ENCODE assay signal across 1 cellular context in the genomic region with DNA sequence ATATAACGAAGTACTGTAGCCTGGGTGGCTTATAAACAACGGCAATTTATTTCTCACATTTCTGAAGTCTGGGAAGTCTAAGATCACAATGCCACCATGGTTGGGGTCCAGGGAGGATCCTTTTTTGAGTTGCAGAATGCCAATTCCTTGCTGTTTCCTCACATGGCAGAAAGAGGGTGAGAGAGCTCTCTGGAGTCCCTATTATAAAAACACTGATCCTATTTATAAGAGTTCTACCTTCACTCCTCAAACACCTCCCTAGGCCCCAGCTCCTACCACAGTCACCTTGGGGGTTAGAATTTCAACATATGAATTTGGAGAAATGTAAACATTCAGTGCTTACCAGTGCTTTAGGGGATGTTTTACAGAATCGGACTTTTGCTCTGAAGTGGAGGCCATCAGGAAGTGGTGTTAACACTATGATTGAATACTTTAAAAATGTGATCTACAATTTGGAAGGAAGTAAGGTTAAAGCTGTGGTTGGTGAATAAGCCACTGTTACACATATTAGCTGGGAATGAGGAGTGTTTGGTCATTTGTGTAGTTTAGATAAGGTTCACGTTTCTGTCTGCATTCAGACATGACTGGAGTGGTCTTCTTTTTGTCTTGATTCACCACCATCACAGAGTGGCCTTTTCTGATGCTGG.
TF ChIP-seq lines count a peak whose summit lies in the region.

No MANE protein-coding gene starts in this region.

TF ChIP-seq in HepG2, 621 proteins besides CTCF, POLR2A, EP300 and RAD21 (continued from another document and continues in another):
- TF ChIP-seq, protein P1, sequence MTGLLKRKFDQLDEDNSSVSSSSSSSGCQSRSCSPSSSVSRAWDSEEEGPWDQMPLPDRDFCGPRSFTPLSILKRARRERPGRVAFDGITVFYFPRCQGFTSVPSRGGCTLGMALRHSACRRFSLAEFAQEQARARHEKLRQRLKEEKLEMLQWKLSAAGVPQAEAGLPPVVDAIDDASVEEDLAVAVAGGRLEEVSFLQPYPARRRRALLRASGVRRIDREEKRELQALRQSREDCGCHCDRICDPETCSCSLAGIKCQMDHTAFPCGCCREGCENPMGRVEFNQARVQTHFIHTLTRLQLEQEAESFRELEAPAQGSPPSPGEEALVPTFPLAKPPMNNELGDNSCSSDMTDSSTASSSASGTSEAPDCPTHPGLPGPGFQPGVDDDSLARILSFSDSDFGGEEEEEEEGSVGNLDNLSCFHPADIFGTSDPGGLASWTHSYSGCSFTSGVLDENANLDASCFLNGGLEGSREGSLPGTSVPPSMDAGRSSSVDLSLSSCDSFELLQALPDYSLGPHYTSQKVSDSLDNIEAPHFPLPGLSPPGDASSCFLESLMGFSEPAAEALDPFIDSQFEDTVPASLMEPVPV (CRISPR knock-in tag; IDR thresholded peaks at IDR 0.05): peak; percentile 61; the same call in 1 of the 2 replicates
- TF ChIP-seq PATZ1 (CRISPR knock-in tag; IDR thresholded peaks at IDR 0.05) (peak; percentile 80), KDM1A (CRISPR knock-in tag; IDR thresholded peaks at IDR 0.05) (no peak), THAP11 (CRISPR knock-in tag; IDR thresholded peaks at IDR 0.05) (0 out of 2 replicates have a peak, but pooled peaks have one; percentile 31), PITX1 (CRISPR knock-in tag; IDR thresholded peaks at IDR 0.05) (peak; percentile 76), ZNF331 (CRISPR knock-in tag; IDR thresholded peaks at IDR 0.05) (0 out of 2 replicates have a peak, but pooled peaks have one; percentile 12), FOXP1 (IDR thresholded peaks at IDR 0.05) (no peak), FOXP1 (CRISPR knock-in tag; IDR thresholded peaks at IDR 0.05) (peak; percentile 83), POGZ (CRISPR knock-in tag; IDR thresholded peaks at IDR 0.05) (peak; percentile 73; the same call in 1 of the 2 replicates), ZNF629 (CRISPR knock-in tag; conservative IDR thresholded peaks at IDR 0.05) (no peak; the same call in 1 of the 2 replicates), HDAC2 (CRISPR knock-in tag; IDR thresholded peaks at IDR 0.05) (peak; percentile 86), ZSCAN20 (CRISPR knock-in tag; IDR thresholded peaks at IDR 0.05; ENCODE audit: borderline replicate concordance) (peak; percentile 71; the same call in 1 of the 2 replicates), MAFF (IDR thresholded peaks at IDR 0.05; ENCODE audit: low read depth, low read length) (no peak), ZNF318 (CRISPR knock-in tag; IDR thresholded peaks at IDR 0.05) (no peak), ELF3 (CRISPR knock-in tag; IDR thresholded peaks at IDR 0.05) (peak; percentile 96), SAP130 (CRISPR knock-in tag; IDR thresholded peaks at IDR 0.05; ENCODE audit: low read depth) (peak; percentile 75), TEF (CRISPR knock-in tag; IDR thresholded peaks at IDR 0.05) (0 out of 2 replicates have a peak, but pooled peaks have one; percentile 26), XRCC5 (optimal IDR thresholded peaks at IDR 0.05; ENCODE audit: low read length) (peak; percentile 53)
- TF ChIP-seq, protein P2, sequence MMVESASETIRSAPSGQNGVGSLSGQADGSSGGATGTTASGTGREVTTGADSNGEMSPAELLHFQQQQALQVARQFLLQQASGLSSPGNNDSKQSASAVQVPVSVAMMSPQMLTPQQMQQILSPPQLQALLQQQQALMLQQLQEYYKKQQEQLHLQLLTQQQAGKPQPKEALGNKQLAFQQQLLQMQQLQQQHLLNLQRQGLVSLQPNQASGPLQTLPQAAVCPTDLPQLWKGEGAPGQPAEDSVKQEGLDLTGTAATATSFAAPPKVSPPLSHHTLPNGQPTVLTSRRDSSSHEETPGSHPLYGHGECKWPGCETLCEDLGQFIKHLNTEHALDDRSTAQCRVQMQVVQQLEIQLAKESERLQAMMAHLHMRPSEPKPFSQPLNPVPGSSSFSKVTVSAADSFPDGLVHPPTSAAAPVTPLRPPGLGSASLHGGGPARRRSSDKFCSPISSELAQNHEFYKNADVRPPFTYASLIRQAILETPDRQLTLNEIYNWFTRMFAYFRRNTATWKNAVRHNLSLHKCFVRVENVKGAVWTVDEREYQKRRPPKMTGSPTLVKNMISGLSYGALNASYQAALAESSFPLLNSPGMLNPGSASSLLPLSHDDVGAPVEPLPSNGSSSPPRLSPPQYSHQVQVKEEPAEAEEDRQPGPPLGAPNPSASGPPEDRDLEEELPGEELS (CRISPR knock-in tag; IDR thresholded peaks at IDR 0.05): peak; percentile 94
- TF ChIP-seq, protein P3, sequence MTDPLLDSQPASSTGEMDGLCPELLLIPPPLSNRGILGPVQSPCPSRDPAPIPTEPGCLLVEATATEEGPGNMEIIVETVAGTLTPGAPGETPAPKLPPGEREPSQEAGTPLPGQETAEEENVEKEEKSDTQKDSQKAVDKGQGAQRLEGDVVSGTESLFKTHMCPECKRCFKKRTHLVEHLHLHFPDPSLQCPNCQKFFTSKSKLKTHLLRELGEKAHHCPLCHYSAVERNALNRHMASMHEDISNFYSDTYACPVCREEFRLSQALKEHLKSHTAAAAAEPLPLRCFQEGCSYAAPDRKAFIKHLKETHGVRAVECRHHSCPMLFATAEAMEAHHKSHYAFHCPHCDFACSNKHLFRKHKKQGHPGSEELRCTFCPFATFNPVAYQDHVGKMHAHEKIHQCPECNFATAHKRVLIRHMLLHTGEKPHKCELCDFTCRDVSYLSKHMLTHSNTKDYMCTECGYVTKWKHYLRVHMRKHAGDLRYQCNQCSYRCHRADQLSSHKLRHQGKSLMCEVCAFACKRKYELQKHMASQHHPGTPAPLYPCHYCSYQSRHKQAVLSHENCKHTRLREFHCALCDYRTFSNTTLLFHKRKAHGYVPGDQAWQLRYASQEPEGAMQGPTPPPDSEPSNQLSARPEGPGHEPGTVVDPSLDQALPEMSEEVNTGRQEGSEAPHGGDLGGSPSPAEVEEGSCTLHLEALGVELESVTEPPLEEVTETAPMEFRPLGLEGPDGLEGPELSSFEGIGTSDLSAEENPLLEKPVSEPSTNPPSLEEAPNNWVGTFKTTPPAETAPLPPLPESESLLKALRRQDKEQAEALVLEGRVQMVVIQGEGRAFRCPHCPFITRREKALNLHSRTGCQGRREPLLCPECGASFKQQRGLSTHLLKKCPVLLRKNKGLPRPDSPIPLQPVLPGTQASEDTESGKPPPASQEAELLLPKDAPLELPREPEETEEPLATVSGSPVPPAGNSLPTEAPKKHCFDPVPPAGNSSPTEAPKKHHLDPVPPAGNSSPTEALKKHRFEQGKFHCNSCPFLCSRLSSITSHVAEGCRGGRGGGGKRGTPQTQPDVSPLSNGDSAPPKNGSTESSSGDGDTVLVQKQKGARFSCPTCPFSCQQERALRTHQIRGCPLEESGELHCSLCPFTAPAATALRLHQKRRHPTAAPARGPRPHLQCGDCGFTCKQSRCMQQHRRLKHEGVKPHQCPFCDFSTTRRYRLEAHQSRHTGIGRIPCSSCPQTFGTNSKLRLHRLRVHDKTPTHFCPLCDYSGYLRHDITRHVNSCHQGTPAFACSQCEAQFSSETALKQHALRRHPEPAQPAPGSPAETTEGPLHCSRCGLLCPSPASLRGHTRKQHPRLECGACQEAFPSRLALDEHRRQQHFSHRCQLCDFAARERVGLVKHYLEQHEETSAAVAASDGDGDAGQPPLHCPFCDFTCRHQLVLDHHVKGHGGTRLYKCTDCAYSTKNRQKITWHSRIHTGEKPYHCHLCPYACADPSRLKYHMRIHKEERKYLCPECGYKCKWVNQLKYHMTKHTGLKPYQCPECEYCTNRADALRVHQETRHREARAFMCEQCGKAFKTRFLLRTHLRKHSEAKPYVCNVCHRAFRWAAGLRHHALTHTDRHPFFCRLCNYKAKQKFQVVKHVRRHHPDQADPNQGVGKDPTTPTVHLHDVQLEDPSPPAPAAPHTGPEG (CRISPR knock-in tag; IDR thresholded peaks at IDR 0.05): 0 out of 2 replicates have a peak, but pooled peaks have one; percentile 21
- TF ChIP-seq, protein P4, sequence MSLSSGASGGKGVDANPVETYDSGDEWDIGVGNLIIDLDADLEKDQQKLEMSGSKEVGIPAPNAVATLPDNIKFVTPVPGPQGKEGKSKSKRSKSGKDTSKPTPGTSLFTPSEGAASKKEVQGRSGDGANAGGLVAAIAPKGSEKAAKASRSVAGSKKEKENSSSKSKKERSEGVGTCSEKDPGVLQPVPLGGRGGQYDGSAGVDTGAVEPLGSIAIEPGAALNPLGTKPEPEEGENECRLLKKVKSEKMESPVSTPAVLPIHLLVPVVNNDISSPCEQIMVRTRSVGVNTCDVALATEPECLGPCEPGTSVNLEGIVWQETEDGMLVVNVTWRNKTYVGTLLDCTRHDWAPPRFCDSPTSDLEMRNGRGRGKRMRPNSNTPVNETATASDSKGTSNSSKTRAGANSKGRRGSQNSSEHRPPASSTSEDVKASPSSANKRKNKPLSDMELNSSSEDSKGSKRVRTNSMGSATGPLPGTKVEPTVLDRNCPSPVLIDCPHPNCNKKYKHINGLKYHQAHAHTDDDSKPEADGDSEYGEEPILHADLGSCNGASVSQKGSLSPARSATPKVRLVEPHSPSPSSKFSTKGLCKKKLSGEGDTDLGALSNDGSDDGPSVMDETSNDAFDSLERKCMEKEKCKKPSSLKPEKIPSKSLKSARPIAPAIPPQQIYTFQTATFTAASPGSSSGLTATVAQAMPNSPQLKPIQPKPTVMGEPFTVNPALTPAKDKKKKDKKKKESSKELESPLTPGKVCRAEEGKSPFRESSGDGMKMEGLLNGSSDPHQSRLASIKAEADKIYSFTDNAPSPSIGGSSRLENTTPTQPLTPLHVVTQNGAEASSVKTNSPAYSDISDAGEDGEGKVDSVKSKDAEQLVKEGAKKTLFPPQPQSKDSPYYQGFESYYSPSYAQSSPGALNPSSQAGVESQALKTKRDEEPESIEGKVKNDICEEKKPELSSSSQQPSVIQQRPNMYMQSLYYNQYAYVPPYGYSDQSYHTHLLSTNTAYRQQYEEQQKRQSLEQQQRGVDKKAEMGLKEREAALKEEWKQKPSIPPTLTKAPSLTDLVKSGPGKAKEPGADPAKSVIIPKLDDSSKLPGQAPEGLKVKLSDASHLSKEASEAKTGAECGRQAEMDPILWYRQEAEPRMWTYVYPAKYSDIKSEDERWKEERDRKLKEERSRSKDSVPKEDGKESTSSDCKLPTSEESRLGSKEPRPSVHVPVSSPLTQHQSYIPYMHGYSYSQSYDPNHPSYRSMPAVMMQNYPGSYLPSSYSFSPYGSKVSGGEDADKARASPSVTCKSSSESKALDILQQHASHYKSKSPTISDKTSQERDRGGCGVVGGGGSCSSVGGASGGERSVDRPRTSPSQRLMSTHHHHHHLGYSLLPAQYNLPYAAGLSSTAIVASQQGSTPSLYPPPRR (CRISPR knock-in tag; IDR thresholded peaks at IDR 0.05; ENCODE audit: borderline replicate concordance): peak; percentile 78
